ENCODE assay signal across 8 cellular contexts in genomic region chr2:36930788-36931410, GRCh38. TPM values are rescaled to one million over a fixed set of nuclear protein-coding genes. Genes with fewer than 3 reads are reported as not detected.
DNase-seq lines count a peak whose midpoint lies in the region; FAIRE-seq and TF ChIP-seq lines count a peak whose summit lies in the region.
"Not testable (repeated sequence)": the region's sequence is repeated elsewhere in the genome, so short reads cannot be mapped to it uniquely, and the experiment has no call there.

No MANE protein-coding gene starts in this region.

- not testable (repeated sequence) for H3K9me1 ChIP-seq in keratinocyte (ENCODE audit: control insufficient read depth, extremely low read depth, insufficient read depth, low read length)

- H3K36me3 ChIP-seq in BJ (ENCODE audit: control insufficient read depth, insufficient read depth, low read length); breast epithelium; keratinocyte (ENCODE audit: control insufficient read depth in 2 of 2, extremely low read depth in 1 of 2, insufficient read depth in 2 of 2, low read length in 2 of 2); thyroid gland: not testable (repeated sequence)

- POLR2A ChIA-PET in BJ (lab: Charles Lee); RWPE1 (lab: Yijun Ruan, JAX; ENCODE audit: low non-redundant PET): not testable (repeated sequence)

- not testable (repeated sequence) for FAIRE-seq in keratinocyte (lab: Jason Lieb, UNC)

- CTCF ChIA-PET in BJ (lab: Yijun Ruan, JAX) (interaction anchor here (1.1 kb wide), 1 partner anchor 10 kb away, joined by 5 read pairs; no protein-coding TSS in a partner anchor), RWPE1 (lab: Yijun Ruan, JAX) (interaction anchor here (0.6 to 0.9 kb wide), 3 partner anchors 9 to 628 kb away, joined by 3 read pairs; no protein-coding TSS in a partner anchor)

- intact Hi-C loops in breast epithelium (cut with DNase I; ENCODE audit: low total_unique reads); thyroid gland (cut with DNase I): not testable (repeated sequence)

- H3K4me3 Mint-ChIP-seq in HFFc6: peak overlapping the region; percentile 15; the same call in 1 of the 2 replicates

- not testable (repeated sequence) for H3K9me3 ChIP-seq in breast epithelium; keratinocyte (ENCODE audit: control insufficient read depth, low read depth, low read length); thyroid gland

- dilution Hi-C loops in keratinocyte (cut with MboI; ENCODE audit: extremely low pct_ligation_motif_present, low sequenced_read_pairs): not testable (repeated sequence)

- not testable (repeated sequence) for H3K36me3 Mint-ChIP-seq in HFFc6 (ENCODE audit: low read depth)

- peaks cover 30% of the 10 kb centered on the region for H3K4me1 Mint-ChIP-seq in HFFc6 (ENCODE audit: low read depth)

- not testable (repeated sequence) for H3K9me3 Mint-ChIP-seq in HFFc6

- H3K27me3 ChIP-seq in BJ (ENCODE audit: control insufficient read depth, insufficient read depth, low read length); breast epithelium; keratinocyte (ENCODE audit: control insufficient read depth, extremely low read depth, insufficient read depth, low read length); thyroid gland: not testable (repeated sequence)

- peak overlapping the region; percentile 69 for H3K4me2 ChIP-seq in keratinocyte (ENCODE audit: control insufficient read depth, extremely low read depth, insufficient read depth, low read depth, low read length)

- not testable (repeated sequence) for TF ChIP-seq POLR2A in breast epithelium (IDR thresholded peaks at IDR 0.05); thyroid gland (IDR thresholded peaks at IDR 0.05)

- peaks cover 27% of the 10 kb centered on the region for H3K79me2 ChIP-seq in keratinocyte (ENCODE audit: control insufficient read depth, insufficient read depth, low read length)

- not testable (repeated sequence) for H3K4me1 ChIP-seq in breast epithelium, thyroid gland
- peaks cover 19% of the 10 kb centered on the region for H3K4me1 ChIP-seq in keratinocyte (ENCODE audit: control insufficient read depth, extremely low read depth, insufficient read depth, low read length)

- TF ChIP-seq CTCF in BJ (IDR thresholded peaks at IDR 0.05; ENCODE audit: insufficient read depth, low read depth, low read length); HFFc6 (IDR thresholded peaks at IDR 0.05); RWPE1 (conservative IDR thresholded peaks at IDR 0.05; ENCODE audit: low read depth); breast epithelium (IDR thresholded peaks at IDR 0.05); keratinocyte (optimal IDR thresholded peaks at IDR 0.05 in 1 of 3, IDR thresholded peaks at IDR 0.05 in 1 of 3, conservative IDR thresholded peaks at IDR 0.05 in 1 of 3; ENCODE audit: extremely low read depth in 1 of 3, insufficient read depth in 2 of 3, low read length in 3 of 3); thyroid gland (IDR thresholded peaks at IDR 0.05): not testable (repeated sequence)

- H3K27ac Mint-ChIP-seq in HFFc6: peak overlapping the region; percentile 89

- peak overlapping the region; percentile 41 for H2AFZ ChIP-seq in keratinocyte (ENCODE audit: control insufficient read depth, low read length)

- H3K4me3 ChIP-seq in BJ (ENCODE audit: low read depth, low read length); breast epithelium; thyroid gland (replicated peaks in 1 of 3): not testable (repeated sequence)
- H3K4me3 ChIP-seq in keratinocyte (ENCODE audit: control insufficient read depth in 2 of 3, extremely low read depth in 1 of 3, insufficient read depth in 2 of 3, low read depth in 1 of 3, low read length in 3 of 3): peak overlapping the region in 2 of 3 experiments; percentile 12 to 36

- not testable (repeated sequence) for H4K20me1 ChIP-seq in keratinocyte (ENCODE audit: control insufficient read depth, extremely low read depth, insufficient read depth, low read length)

- H3K27ac ChIP-seq in RWPE1 (peak overlapping the region; percentile 91), breast epithelium (peak overlapping the region; percentile 81 to 82), keratinocyte (ENCODE audit: control insufficient read depth, insufficient read depth, low read length) (peak overlapping the region; percentile 81), thyroid gland (peak overlapping the region in 1 of 3 donors; percentile 15)

- WGBS in thyroid gland, 2 donors: 76 to 85% methylated on average over 7 of the region's 7 CpGs

- DNase-seq in BJ (ENCODE audit: low read depth) (peak; percentile 28), HFFc6 (peak; percentile 43), RWPE1 (ENCODE audit: low spot score) (peak; percentile 59), fibroblast of gingiva (ENCODE audit: low read depth) (peak; percentile 8), keratinocyte (ENCODE audit: low read depth, low spot score) (peak; percentile 33), pulmonary artery endothelial cell (ENCODE audit: low read depth, low spot score) (peak; percentile 55), thyroid gland (peak; percentile 8 to 27)
- DNase-seq in breast epithelium (ENCODE audit: low spot score in 2 of 2): not testable (repeated sequence)

- peak overlapping the region; percentile 71 for H3K9ac ChIP-seq in keratinocyte (ENCODE audit: control insufficient read depth, extremely low read depth, insufficient read depth, low read length)

- not testable (repeated sequence) for H3K27me3 Mint-ChIP-seq in HFFc6 (ENCODE audit: insufficient read depth)

RNA-seq across cellular contexts. Expression of gene STRN, which starts 35.4 kb away (rescaled TPM):
- polyA plus RNA-seq in BJ (2011; rRNA removed) (8.5 and 18.0 TPM in 2 replicates), keratinocyte (16.3 to 29.3 TPM (median 22.5 TPM) in 3 replicates)
- 15.4 and 16.5 TPM in 2 replicates for polyA minus RNA-seq in BJ (2011; rRNA and poly(A)+ RNA removed)
- total RNA-seq in HFFc6 (2021; fragmentation: NEBNext Ultra II Directional; extraction: Animal tissue kit (Norgen Biotek cat#: 25700)): 10 to 100 TPM; 15.4 to 22.4 (median 20.0) TPM
- total RNA-seq in breast epithelium (10 to 100 TPM; 27.2 to 35.1 (median 32.5) TPM), pulmonary artery endothelial cell (19.6 and 34.3 TPM in 2 replicates), thyroid gland (10 to 100 TPM; 14.9 to 18.5 (median 16.1) TPM)
- 37.7 TPM for polyA plus RNA-seq in keratinocyte (2011; ENCODE audit: low read depth)
- polyA plus RNA-seq in keratinocyte (2011; cell fraction: cytosol; rRNA removed): 9.2 and 22.2 TPM in 2 replicates
- 20.5 and 22.3 TPM in 2 replicates for polyA plus RNA-seq in keratinocyte (2011; cell fraction: nucleus; rRNA removed)
- 15.5 and 19.5 TPM in 2 replicates for polyA plus RNA-seq in keratinocyte (2012; ENCODE audit: low replicate concordance)
- polyA minus RNA-seq in keratinocyte: 15.5 to 54.1 TPM (median 36.8 TPM) in 3 replicates
- 14.6 TPM for polyA minus RNA-seq in keratinocyte (2011; cell fraction: cytosol; rRNA and poly(A)+ RNA removed)
- 18.1 and 40.1 TPM in 2 replicates for polyA minus RNA-seq in keratinocyte (2011; cell fraction: nucleus; rRNA and poly(A)+ RNA removed)
